In the genomic region with DNA sequence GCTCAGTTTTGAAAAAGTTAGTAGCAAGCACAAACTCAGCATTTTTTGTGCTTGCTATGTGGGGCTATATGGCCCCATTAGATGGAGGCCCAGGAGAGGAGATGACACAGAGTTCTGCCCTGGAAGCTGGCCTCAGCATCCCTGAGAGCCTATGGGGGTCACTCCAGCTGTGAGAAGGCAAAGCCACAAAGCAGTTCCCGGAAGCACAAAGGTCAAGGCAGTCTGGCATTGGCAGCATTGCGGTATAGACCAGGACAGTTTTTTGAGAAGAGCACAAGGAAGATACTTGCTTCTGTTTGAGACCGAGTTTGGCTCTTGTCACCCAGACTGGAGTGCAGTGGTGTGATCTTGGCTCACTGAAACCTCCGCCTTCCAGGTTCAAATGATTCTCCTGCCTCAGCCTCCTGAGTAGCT, we compare ENCODE assay signal across 31 cellular contexts. TPM values are rescaled to one million over a fixed set of nuclear protein-coding genes. Genes with fewer than 3 reads are reported as not detected.
DNase-seq lines count a peak whose midpoint lies in the region; ATAC-seq lines count a peak whose summit lies in the region.
"Had no signal": no experiment of that assay in that cellular context is flagged by ENCODE, and none has a peak within 500 bp of the region (broad histone marks: within the 10 kb centered on the region; RNA-seq: fewer than 3 reads in every experiment).

No MANE protein-coding gene starts in this region.

- H3K9ac ChIP-seq in BLaER1: no peak overlapping the region
- H3K9ac ChIP-seq: KMS-11 had no signal

- H4K20me1 ChIP-seq in BLaER1: 0 out of 2 replicates have a peak, but pooled peaks cover 5% of the 10 kb centered on the region

- peaks cover 88% of the 10 kb centered on the region for H3K4me1 ChIP-seq in BLaER1
- H3K4me1 ChIP-seq: colonic mucosa had no signal

- no peaks in the 10 kb centered on the region for H3K9me3 Mint-ChIP-seq in activated CD4-positive, alpha-beta T cell treated with anti-CD3 and anti-CD28 coated beads, Interleukin-2, amount 10 ng/mL, durations not matched to agents 24 days and 14 days
- no peaks in the 10 kb centered on the region for H3K9me3 Mint-ChIP-seq in T-cell
- H3K9me3 Mint-ChIP-seq in dendritic cell treated with granulocyte-macrophage colony-stimulating factor and Interleukin-4, amounts not matched to agents 40 ng/mL and 50 ng/mL, for 4 days: no peaks in the 10 kb centered on the region
- H3K9me3 Mint-ChIP-seq: activated naive CD4-positive, alpha-beta T cell treated with anti-CD3 and anti-CD28 coated beads, Interleukin-2, amount 50 U/mL, for 24 hours; GM23338; nephron progenitor cell had no signal

- H3K27me3 Mint-ChIP-seq in activated CD4-positive, alpha-beta T cell treated with anti-CD3 and anti-CD28 coated beads, Interleukin-2, amount 10 ng/mL, durations not matched to agents 24 days and 14 days: no peaks in the 10 kb centered on the region
- H3K27me3 Mint-ChIP-seq in T-cell: no peaks in the 10 kb centered on the region
- no peaks in the 10 kb centered on the region for H3K27me3 Mint-ChIP-seq in dendritic cell treated with granulocyte-macrophage colony-stimulating factor and Interleukin-4, amounts not matched to agents 40 ng/mL and 50 ng/mL, for 4 days
- H3K27me3 Mint-ChIP-seq: activated naive CD4-positive, alpha-beta T cell treated with anti-CD3 and anti-CD28 coated beads, Interleukin-2, amount 50 U/mL, for 24 hours had no signal

- peak overlapping the region; percentile 91; the same call in 1 of the 2 replicates for H3K27ac ChIP-seq in BLaER1
- H3K27ac ChIP-seq: cardiac muscle cell, colonic mucosa, KMS-11, RWPE1, SJSA1 had no signal

- POLR2A ChIA-PET in T-cell (lab: Charles Lee): interaction anchor here in 1 of 2 donors (0.6 kb wide), 1 partner anchor 431 kb away, joined by 8 read pairs; no protein-coding TSS in a partner anchor

- H3K4me2 ChIP-seq in BLaER1: peak overlapping the region; percentile 89
- H3K4me2 ChIP-seq: GM23338, KMS-11 had no signal

- H3K4me3 ChIP-seq in BLaER1: no peak overlapping the region
- H3K4me3 ChIP-seq: cardiac muscle cell, colonic mucosa, GM12878, GM23338, SJSA1 had no signal

- no peaks in the 10 kb centered on the region for H3K27me3 ChIP-seq in BLaER1

- peak overlapping the region; percentile 47 for H3K4me3 Mint-ChIP-seq in activated CD4-positive, alpha-beta T cell treated with anti-CD3 and anti-CD28 coated beads, Interleukin-2, amount 10 ng/mL, durations not matched to agents 24 days and 14 days
- H3K4me3 Mint-ChIP-seq in T-cell: no peak overlapping the region
- H3K4me3 Mint-ChIP-seq in dendritic cell treated with granulocyte-macrophage colony-stimulating factor and Interleukin-4, amounts not matched to agents 40 ng/mL and 50 ng/mL, for 4 days: peak overlapping the region; percentile 71
- H3K4me3 Mint-ChIP-seq: activated naive CD4-positive, alpha-beta T cell treated with anti-CD3 and anti-CD28 coated beads, Interleukin-2, amount 50 U/mL, for 24 hours; GM23338; nephron progenitor cell had no signal

- intact Hi-C loops in activated CD4-positive, alpha-beta T cell treated with anti-CD3 and anti-CD28 coated beads, Interleukin-2, amount 10 ng/mL, durations not matched to agents 24 days and 14 days (cut with micrococcal nuclease): no loop called here
- intact Hi-C loops in dendritic cell treated with granulocyte-macrophage colony-stimulating factor and Interleukin-4, amounts not matched to agents 40 ng/mL and 50 ng/mL, for 4 days (cut with micrococcal nuclease): no loop called here

- H3K36me3 Mint-ChIP-seq in activated CD4-positive, alpha-beta T cell treated with anti-CD3 and anti-CD28 coated beads, Interleukin-2, amount 10 ng/mL, durations not matched to agents 24 days and 14 days (ENCODE audit: low read depth): peaks cover 21% of the 10 kb centered on the region
- H3K36me3 Mint-ChIP-seq in T-cell: peaks cover 6% of the 10 kb centered on the region
- peaks cover 78% of the 10 kb centered on the region for H3K36me3 Mint-ChIP-seq in dendritic cell treated with granulocyte-macrophage colony-stimulating factor and Interleukin-4, amounts not matched to agents 40 ng/mL and 50 ng/mL, for 4 days (ENCODE audit: low read depth)
- H3K36me3 Mint-ChIP-seq: activated naive CD4-positive, alpha-beta T cell treated with anti-CD3 and anti-CD28 coated beads, Interleukin-2, amount 50 U/mL, for 24 hours had no signal

- H3K4me1 Mint-ChIP-seq in activated CD4-positive, alpha-beta T cell treated with anti-CD3 and anti-CD28 coated beads, Interleukin-2, amount 10 ng/mL, durations not matched to agents 24 days and 14 days: peaks cover 49% of the 10 kb centered on the region
- H3K4me1 Mint-ChIP-seq in T-cell: peaks cover 40 to 54% (median 44%) of the 10 kb centered on the region in 3 donors
- peaks cover 47% of the 10 kb centered on the region for H3K4me1 Mint-ChIP-seq in dendritic cell treated with granulocyte-macrophage colony-stimulating factor and Interleukin-4, amounts not matched to agents 40 ng/mL and 50 ng/mL, for 4 days (ENCODE audit: low read depth)

- no peak for DNase-seq in activated CD4-positive, alpha-beta T cell treated with anti-CD3 and anti-CD28 coated beads, Interleukin-2, amount 10 ng/mL, durations not matched to agents 24 days and 14 days
- DNase-seq in activated CD4-positive, alpha-beta T cell treated with anti-CD3 and anti-CD28 coated beads, Interleukin-2, amount 50 U/mL, for 4 hours: no peak
- no peak for DNase-seq in T-cell
- no peak for DNase-seq in SKM-1 (lab: John Stamatoyannopoulos, UW; ENCODE audit: unreplicated experiment)
- DNase-seq: activated T-cell treated with anti-CD3 and anti-CD28 coated beads, Interleukin-2, amount 50 U/mL, for 1 hour; colonic mucosa; DMS153; effector memory CD4-positive, alpha-beta T cell; hippocampal formation; left cardiac atrium; MM.1S; NCI-H1105 treated with DMSO at 0.1 percent for 48 hours; NCI-H187 treated with DMSO at 0.1 percent for 48 hours; NCI-H2171; nephron progenitor cell; stimulated activated CD4-positive, alpha-beta T cell treated with anti-CD3 and anti-CD28 coated beads, Interleukin-4, amount 100 ng/mL, for 24 hours; substantia nigra had no signal

- no peaks in the 10 kb centered on the region for H3K9me3 ChIP-seq in BLaER1
- H3K9me3 ChIP-seq: colonic mucosa, SJSA1 had no signal

- ATAC-seq in T-cell (replicated peaks in 1 of 4) (no peak), HG03520 (IDR thresholded peaks at IDR 0.05; ENCODE audit: unreplicated experiment) (no peak), HG03457 (IDR thresholded peaks at IDR 0.05; ENCODE audit: unreplicated experiment) (no peak)
- ATAC-seq: activated CD4-positive, CD25-positive, alpha-beta regulatory T cell treated with anti-CD3 and anti-CD28 coated beads, Interleukin-2, amount 50 U/mL, for 24 hours; GM12878; GM23338; left cardiac atrium had no signal

- CTCF ChIA-PET in T-cell (lab: Charles Lee): no interaction called here

- H3K27ac Mint-ChIP-seq in activated CD4-positive, alpha-beta T cell treated with anti-CD3 and anti-CD28 coated beads, Interleukin-2, amount 10 ng/mL, durations not matched to agents 24 days and 14 days: peak overlapping the region; percentile 77
- peak overlapping the region; percentile 91 to 92 for H3K27ac Mint-ChIP-seq in T-cell
- peak overlapping the region; percentile 15 for H3K27ac Mint-ChIP-seq in dendritic cell treated with granulocyte-macrophage colony-stimulating factor and Interleukin-4, amounts not matched to agents 40 ng/mL and 50 ng/mL, for 4 days
- H3K27ac Mint-ChIP-seq: activated naive CD4-positive, alpha-beta T cell treated with anti-CD3 and anti-CD28 coated beads, Interleukin-2, amount 50 U/mL, for 24 hours; GM23338; nephron progenitor cell had no signal

- H3K36me3 ChIP-seq in BLaER1: peaks cover 29% of the 10 kb centered on the region
- H3K36me3 ChIP-seq: cardiac muscle cell, colonic mucosa, SJSA1 had no signal

RNA-seq across cellular contexts. Expression of gene ITPRIPL1, which starts 7.5 kb away (rescaled TPM):
- 51.4 and 53.9 TPM in 2 replicates for total RNA-seq in activated CD4-positive, alpha-beta T cell treated with anti-CD3 and anti-CD28 coated beads, Interleukin-2, amount 10 ng/mL, durations not matched to agents 24 days and 14 days
- total RNA-seq in T-cell: 10 to 100 TPM in 4 of 5 donors, 1 to 10 TPM in 1; 3.9 to 13.7 (median 12.7) TPM
- total RNA-seq: A172, NCI-H460 had no signal

RNA-seq across cellular contexts. Expression of gene SNRNP200, which starts 12.2 kb away (rescaled TPM):
- total RNA-seq in activated CD4-positive, alpha-beta T cell treated with anti-CD3 and anti-CD28 coated beads, Interleukin-2, amount 10 ng/mL, durations not matched to agents 24 days and 14 days: 197 and 203 TPM in 2 replicates
- 100 to 1,000 TPM; 200 to 254 (median 203) TPM for total RNA-seq in T-cell

RNA-seq across cellular contexts. Expression of gene NCAPH, which starts 18.0 kb away (rescaled TPM):
- total RNA-seq in activated CD4-positive, alpha-beta T cell treated with anti-CD3 and anti-CD28 coated beads, Interleukin-2, amount 10 ng/mL, durations not matched to agents 24 days and 14 days: 59.0 and 62.2 TPM in 2 replicates
- total RNA-seq in T-cell: 1 to 10 TPM; 1.9 to 5.5 (median 4.0) TPM

RNA-seq across cellular contexts. Expression of gene CIAO1, which starts 51.6 kb away (rescaled TPM):
- 105 and 110 TPM in 2 replicates for total RNA-seq in activated CD4-positive, alpha-beta T cell treated with anti-CD3 and anti-CD28 coated beads, Interleukin-2, amount 10 ng/mL, durations not matched to agents 24 days and 14 days
- total RNA-seq in T-cell: 10 to 100 TPM; 65.2 to 87.0 (median 80.2) TPM

RNA-seq across cellular contexts. Expression of gene TMEM127, which starts 51.8 kb away (rescaled TPM):
- 31.6 and 33.1 TPM in 2 replicates for total RNA-seq in activated CD4-positive, alpha-beta T cell treated with anti-CD3 and anti-CD28 coated beads, Interleukin-2, amount 10 ng/mL, durations not matched to agents 24 days and 14 days
- 10 to 100 TPM; 31.2 to 43.0 (median 40.4) TPM for total RNA-seq in T-cell

Comparison
In these comparisons a context has a peak if more than half of its experiments do, and no peak if none do; other contexts are left out.
1. H3K27ac Mint-ChIP-seq: peak in every context shown above with its lines; median percentile 92 in T-cell; 77 in activated CD4-positive, alpha-beta T cell treated with anti-CD3 and anti-CD28 coated beads, Interleukin-2, amount 10 ng/mL, durations not matched to agents 24 days and 14 days; 15 in dendritic cell treated with granulocyte-macrophage colony-stimulating factor and Interleukin-4, amounts not matched to agents 40 ng/mL and 50 ng/mL, for 4 days.
2. H3K4me3 Mint-ChIP-seq: peak in activated CD4-positive, alpha-beta T cell treated with anti-CD3 and anti-CD28 coated beads, Interleukin-2, amount 10 ng/mL, durations not matched to agents 24 days and 14 days (single experiment) and dendritic cell treated with granulocyte-macrophage colony-stimulating factor and Interleukin-4, amounts not matched to agents 40 ng/mL and 50 ng/mL, for 4 days (single experiment); none in T-cell (0 of 3).